ENCODE assay signal across 23 cellular contexts in the genomic region with DNA sequence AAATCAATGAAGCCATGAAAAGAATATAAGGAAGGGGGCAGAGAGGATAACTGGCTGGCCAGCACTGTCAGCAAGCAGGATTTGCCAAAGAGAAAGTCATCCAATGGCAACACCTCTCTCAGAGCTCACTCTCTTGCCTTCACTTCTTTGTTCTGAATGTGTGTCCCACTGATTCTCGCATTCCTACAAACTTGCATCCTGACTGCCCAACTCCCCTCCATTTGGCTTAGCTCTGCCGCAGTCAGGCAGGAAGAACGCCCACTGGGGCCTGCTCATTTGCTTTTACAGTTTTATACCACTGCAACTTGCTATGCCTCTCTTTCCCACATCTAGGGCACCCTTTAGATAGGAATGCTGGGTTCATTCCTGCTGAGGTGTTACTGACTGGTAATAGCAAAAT.
"Had no signal": no experiment of that assay in that cellular context is flagged by ENCODE, and none has a peak within 500 bp of the region (broad histone marks: within the 10 kb centered on the region; RNA-seq: fewer than 3 reads in every experiment).

No MANE protein-coding gene starts in this region.

- H3K4me3 Mint-ChIP-seq: activated B cell treated with CpG ODN at 0.5 μM for 24 hours; activated CD4-positive, alpha-beta T cell treated with anti-CD3 and anti-CD28 coated beads for 36 hours; activated naive CD8-positive, alpha-beta T cell treated with anti-CD3 and anti-CD28 coated beads for 36 hours; activated T-cell treated with anti-CD3 and anti-CD28 coated beads, Interleukin-2, amount 50 U/mL, for 4 hours had no signal

- H3K27me3 ChIP-seq: breast epithelium, colonic mucosa, dorsolateral prefrontal cortex, gastroesophageal sphincter, upper lobe of right lung had no signal

- H3K9me3 Mint-ChIP-seq: activated B cell treated with CpG ODN at 0.5 μM for 24 hours; activated naive CD8-positive, alpha-beta T cell treated with anti-CD3 and anti-CD28 coated beads for 36 hours; activated T-cell treated with anti-CD3 and anti-CD28 coated beads, Interleukin-2, amount 50 U/mL, for 4 hours; activated T-helper 2 cell treated with anti-CD3 and anti-CD28 coated beads, Interferon-gamma antibody, Interleukin-2, Interleukin-4, amounts not matched to agents 10 μg/mL and 5 μg/mL and 100 μg/mL, durations not matched to agents 14 hours and 24 hours and 36 hours had no signal

- H3K27ac ChIP-seq: breast epithelium, colonic mucosa, dorsolateral prefrontal cortex, epithelial cell of prostate, gastroesophageal sphincter, upper lobe of right lung had no signal

- H3K4me3 ChIP-seq: breast epithelium, colonic mucosa, dorsolateral prefrontal cortex, gastroesophageal sphincter, upper lobe of right lung had no signal

- DNase-seq: activated B cell treated with CpG ODN at 0.5 μM for 24 hours; activated CD4-positive, alpha-beta T cell treated with anti-CD3 and anti-CD28 coated beads for 36 hours; activated CD4-positive, alpha-beta T cell treated with anti-CD3 and anti-CD28 coated beads, Interleukin-2, amount 50 U/mL, for 4 hours; activated CD8-positive, alpha-beta memory T cell treated with anti-CD3 and anti-CD28 coated beads, Interleukin-2, amount 50 U/mL, for 48 hours; activated naive CD4-positive, alpha-beta T cell; activated naive CD8-positive, alpha-beta T cell treated with anti-CD3 and anti-CD28 coated beads for 36 hours; activated T-cell treated with anti-CD3 and anti-CD28 coated beads, Interleukin-2, amount 50 U/mL, for 4 hours; amniotic stem cell; colonic mucosa; head of caudate nucleus; islet precursor cell; left cardiac atrium; stimulated activated CD4-positive, alpha-beta T cell treated with anti-CD3 and anti-CD28 coated beads, Interleukin-4, amount 100 ng/mL, for 1 hour; stimulated activated naive CD4-positive, alpha-beta T cell; T-helper 1 cell; T-helper 9 cell; upper lobe of right lung had no signal

- H3K27me3 Mint-ChIP-seq: activated B cell treated with CpG ODN at 0.5 μM for 24 hours; activated CD4-positive, alpha-beta T cell treated with anti-CD3 and anti-CD28 coated beads for 36 hours; activated naive CD8-positive, alpha-beta T cell treated with anti-CD3 and anti-CD28 coated beads for 36 hours had no signal

- H3K27ac Mint-ChIP-seq: activated B cell treated with CpG ODN at 0.5 μM for 24 hours; activated CD4-positive, alpha-beta T cell treated with anti-CD3 and anti-CD28 coated beads for 36 hours; activated naive CD8-positive, alpha-beta T cell treated with anti-CD3 and anti-CD28 coated beads for 36 hours; activated T-helper 2 cell treated with anti-CD3 and anti-CD28 coated beads, Interferon-gamma antibody, Interleukin-2, Interleukin-4, amounts not matched to agents 10 μg/mL and 5 μg/mL and 100 μg/mL, durations not matched to agents 14 hours and 24 hours and 36 hours had no signal

- H3K4me1 ChIP-seq: breast epithelium, colonic mucosa, gastroesophageal sphincter, upper lobe of right lung had no signal

- H3K36me3 ChIP-seq: breast epithelium, colonic mucosa, gastroesophageal sphincter, upper lobe of right lung had no signal

- ATAC-seq: activated CD4-positive, alpha-beta T cell treated with anti-CD3 and anti-CD28 coated beads for 36 hours; activated T-cell treated with anti-CD3 and anti-CD28 coated beads, Interleukin-2, amount 50 U/mL, for 4 hours; gastroesophageal sphincter; left cardiac atrium; sciatic nerve; upper lobe of right lung had no signal

- H3K36me3 Mint-ChIP-seq: activated naive CD8-positive, alpha-beta T cell treated with anti-CD3 and anti-CD28 coated beads for 36 hours had no signal
